In genomic region chr1:207897188-207897587, GRCh38 we compare ENCODE assay signal across 11 cellular contexts. TPM values are rescaled to one million over a fixed set of nuclear protein-coding genes. Genes with fewer than 3 reads are reported as not detected.
DNase-seq lines count a peak whose midpoint lies in the region; ATAC-seq, FAIRE-seq and TF ChIP-seq lines count a peak whose summit lies in the region.
"Had no signal": no experiment of that assay in that cellular context is flagged by ENCODE, and none has a peak within 500 bp of the region (broad histone marks: within the 10 kb centered on the region; RNA-seq: fewer than 3 reads in every experiment).

No MANE protein-coding gene starts in this region.

- BruUV-seq in HCT116 (replicated peaks; lab: Mats Ljungman, UMichigan) (no TSS peak), K562 (replicated peaks; lab: Mats Ljungman, UMichigan) (no TSS peak)

- no peak overlapping the region for H3K4me3 ChIP-seq in AG10803 (ENCODE audit: low read length)
- H3K4me3 ChIP-seq in HCT116 (replicated peaks in 1 of 2; ENCODE audit: low read depth in 1 of 2, low read length in 2 of 2), result no peak overlapping the region
- H3K4me3 ChIP-seq in K562, result no peak overlapping the region
- H3K4me3 ChIP-seq: HAP-1 had no signal

- intact Hi-C loops in HCT116 (cut with micrococcal nuclease) (loop anchor here (1.0 kb wide), 1 partner anchor 66 kb away; no protein-coding TSS in a partner anchor), K562 (cut with micrococcal nuclease) (loop anchor here (1.0 kb wide), 1 partner anchor 66 kb away; no protein-coding TSS in a partner anchor)

- no peaks in the 10 kb centered on the region for H3K9me2 ChIP-seq in HCT116 (ENCODE audit: insufficient read depth)

- POLR2A ChIA-PET in HCT116 (lab: Charles Lee) (no interaction called here), K562 (lab: Yijun Ruan, JAX) (interaction anchor here (0.6 to 1.0 kb wide), 3 partner anchors 11 to 66 kb away, joined by 3 to 5 read pairs (median 4); no protein-coding TSS in a partner anchor)

- H3K9ac ChIP-seq in HCT116 (ENCODE audit: low read length), result no peak overlapping the region
- no peak overlapping the region for H3K9ac ChIP-seq in K562 (ENCODE audit: insufficient read depth in 1 of 2, low read depth in 2 of 2, low read length in 2 of 2)

- H3K36me3 ChIP-seq in HCT116 (ENCODE audit: control insufficient read depth in 1 of 2, insufficient read depth in 2 of 2, low read length in 2 of 2) (no peaks in the 10 kb centered on the region), K562 (ENCODE audit: control insufficient read depth, insufficient read depth, low read length) (no peaks in the 10 kb centered on the region)
- H3K36me3 ChIP-seq: HAP-1 had no signal

- WGBS in K562 (ENCODE audit: insufficient coverage, low coverage, missing lambda C conversion rate), result 8% methylated on average over 2 of the region's 2 CpGs

- no peak for FAIRE-seq in K562 (lab: Jason Lieb, UNC)
- FAIRE-seq: HTR-8/SVneo had no signal

- TF ChIP-seq POLR2A in HCT116 (IDR thresholded peaks at IDR 0.05; ENCODE audit: borderline replicate concordance, extremely low read depth, insufficient read depth, insufficient read length) (no peak), K562 (conservative IDR thresholded peaks at IDR 0.05) (no peak)

- no peak overlapping the region for H2AFZ ChIP-seq in HCT116 (ENCODE audit: low read depth, low read length, poor library complexity, severe bottlenecking)
- no peak overlapping the region for H2AFZ ChIP-seq in K562 (ENCODE audit: low read depth, low read length)

- no peaks in the 10 kb centered on the region for H3K9me1 ChIP-seq in K562 (ENCODE audit: control insufficient read depth, insufficient read depth, low read length)

- H3K9me3 ChIP-seq in HCT116 (ENCODE audit: control insufficient read depth in 1 of 2, insufficient read depth in 1 of 2, low read depth in 1 of 2, low read length in 2 of 2), result no peaks in the 10 kb centered on the region
- H3K9me3 ChIP-seq in K562 (replicated peaks; ENCODE audit: control insufficient read depth, insufficient read depth, low read depth, low read length), result no peaks in the 10 kb centered on the region
- H3K9me3 ChIP-seq: HAP-1 had no signal

- RAD21 ChIA-PET in HCT116 (lab: Charles Lee; ENCODE audit: low non-redundant PET in 1 of 2, low total read pairs in 2 of 2, uncharacterized antibody in 2 of 2, unreplicated experiment in 2 of 2), result interaction anchor here in 1 of 2 experiments (1.5 kb wide), 1 partner anchor 12 kb away, joined by 3 read pairs; no protein-coding TSS in a partner anchor

- CTCF ChIA-PET in HCT116 (lab: Charles Lee), result interaction anchor here (0.8 to 5.7 kb wide), 5 partner anchors 12 to 101 kb away, joined by 3 to 69 read pairs (median 6); no protein-coding TSS in a partner anchor
- CTCF ChIA-PET in K562 (lab: Yijun Ruan, JAX; ENCODE audit: low intra/inter-chr PET ratio), result interaction anchor here (0.9 to 3.6 kb wide), 5 partner anchors 66 to 197 kb away, joined by 3 to 43 read pairs (median 4); no protein-coding TSS in a partner anchor

- 0 out of 2 replicates have a peak, but pooled peaks have one; percentile 34 for ATAC-seq in HCT116
- ATAC-seq in K562, result peak; percentile 35; the same call in 2 of the 3 replicates

- H3K79me2 ChIP-seq in HCT116 (ENCODE audit: insufficient read depth, low read length) (no peaks in the 10 kb centered on the region), K562 (ENCODE audit: control insufficient read depth, insufficient read depth, low read length) (no peaks in the 10 kb centered on the region)

- no peak for DNase-seq in AG10803 (ENCODE audit: low read depth)
- no peak for DNase-seq in HCT116 (ENCODE audit: low read depth, low spot score)
- no peak for DNase-seq in K562 (ENCODE audit: extremely low read depth in 1 of 4, low spot score in 3 of 4)
- peak; percentile 33 for DNase-seq in myocyte (ENCODE audit: low read depth)
- DNase-seq in T-helper 1 cell, result no peak
- DNase-seq in UCSD-AML1 (lab: John Stamatoyannopoulos, UW; ENCODE audit: unreplicated experiment), result no peak
- DNase-seq in NCI-H1694 (lab: John Stamatoyannopoulos, UW), result no peak
- no peak for DNase-seq in NCI-H187 (lab: John Stamatoyannopoulos, UW)
- DNase-seq: GDM1 had no signal

- no peaks in the 10 kb centered on the region for H3K27me3 ChIP-seq in HCT116 (ENCODE audit: insufficient read depth, low read length)
- no peaks in the 10 kb centered on the region for H3K27me3 ChIP-seq in K562 (ENCODE audit: control insufficient read depth in 2 of 2, insufficient read depth in 2 of 2, low read length in 2 of 2)

- no peak overlapping the region for H3K4me2 ChIP-seq in HCT116 (ENCODE audit: low read length)
- no peak overlapping the region for H3K4me2 ChIP-seq in K562 (ENCODE audit: insufficient read depth, low read length)

- H4K20me1 ChIP-seq in HCT116 (ENCODE audit: insufficient read depth) (no peaks in the 10 kb centered on the region), K562 (replicated peaks; ENCODE audit: control insufficient read depth, insufficient read depth, low read length) (no peaks in the 10 kb centered on the region)

- H3K27ac ChIP-seq in HCT116 (ENCODE audit: low read depth, low read length), result no peak overlapping the region
- no peak overlapping the region for H3K27ac ChIP-seq in K562 (ENCODE audit: extremely low read depth, low read depth, low read length)

- TF ChIP-seq RAD21 in HCT116 (IDR thresholded peaks at IDR 0.05; ENCODE audit: low read depth) (peak; percentile 60), K562 (CRISPR knock-in tag; conservative IDR thresholded peaks at IDR 0.05 in 1 of 2, IDR thresholded peaks at IDR 0.05 in 1 of 2) (peak; percentile 61 to 69)

- in situ Hi-C loops in K562 (cut with MboI), result loop anchor here (5.0 kb wide), 1 partner anchor 70 kb away; no protein-coding TSS in a partner anchor

- TF ChIP-seq CTCF in AG10803 (conservative IDR thresholded peaks at IDR 0.05; ENCODE audit: low read length) (peak; percentile 51), HCT116 (IDR thresholded peaks at IDR 0.05 in 2 of 3, conservative IDR thresholded peaks at IDR 0.05 in 1 of 3; ENCODE audit: borderline replicate concordance in 1 of 3, insufficient read depth in 1 of 3, low read depth in 2 of 3, low read length in 2 of 3) (peak; percentile 17 to 56 (median 23); a peak in 3 of 6 replicates), K562 (IDR thresholded peaks at IDR 0.05 in 2 of 3, conservative IDR thresholded peaks at IDR 0.05 in 1 of 3; ENCODE audit: insufficient read depth in 2 of 3, low read depth in 1 of 3, low read length in 3 of 3) (peak; percentile 29 to 63 (median 44); a peak in 4 of 6 replicates)

- no peaks in the 10 kb centered on the region for H3K4me1 ChIP-seq in HCT116 (ENCODE audit: control insufficient read depth in 1 of 2, insufficient read depth in 2 of 2, low read length in 2 of 2)
- peaks cover 0 to 5% of the 10 kb centered on the region in 2 experiments; a peak in 3 of 5 replicates for H3K4me1 ChIP-seq in K562 (replicated peaks in 1 of 2; ENCODE audit: control insufficient read depth in 2 of 2, insufficient read depth in 2 of 2, low read length in 2 of 2)
- H3K4me1 ChIP-seq: HAP-1 had no signal

- TF ChIP-seq EP300 in K562 (IDR thresholded peaks at IDR 0.05; ENCODE audit: low read length), result no peak

TF ChIP-seq in HCT116, 20 proteins besides CTCF, POLR2A, EP300 and RAD21:
- no peak for TF ChIP-seq ZNF274 (IDR thresholded peaks at IDR 0.05; ENCODE audit: low read depth, low read length)
- TF ChIP-seq YY1 (IDR thresholded peaks at IDR 0.05; ENCODE audit: extremely low read depth, insufficient replicate concordance, low read depth, low read length), result no peak
- no peak for TF ChIP-seq SIN3A (IDR thresholded peaks at IDR 0.05; ENCODE audit: low read depth)
- TF ChIP-seq ZFX (IDR thresholded peaks at IDR 0.05), result no peak

TF ChIP-seq in K562, 482 proteins besides CTCF, POLR2A, EP300 and RAD21 (continues in another document):
- 0 out of 2 replicates have a peak, but pooled peaks have one; percentile 33 for TF ChIP-seq SMC3 (conservative IDR thresholded peaks at IDR 0.05; ENCODE audit: insufficient read depth, low read depth, low read length)
- no peak for TF ChIP-seq ETV1 (tag; conservative IDR thresholded peaks at IDR 0.05; ENCODE audit: low read depth)
- no peak for TF ChIP-seq TBP (optimal IDR thresholded peaks at IDR 0.05; ENCODE audit: low read depth, low read length)
- no peak for TF ChIP-seq CBX2 (IDR thresholded peaks at IDR 0.05; ENCODE audit: insufficient read depth, low read length, poor library complexity, severe bottlenecking)
- no peak for TF ChIP-seq TAF7 (tag; IDR thresholded peaks at IDR 0.05)
- no peak for TF ChIP-seq FOXA1 (IDR thresholded peaks at IDR 0.05; ENCODE audit: borderline replicate concordance)

RNA-seq across cellular contexts. Expression of gene CD34, which starts 13.7 kb away (rescaled TPM):
- total RNA-seq in HCT116 (2021; ENCODE audit: unreplicated experiment) (0.07 TPM), K562 (2014; rRNA removed) (not detected in 2 replicates), K562 (2014; rRNA removed; fragmentation: Illumina TruSeq; extraction: Trizol) (not detected in 2 replicates), K562 (2015; rRNA removed; fragmentation: Illumina TruSeq; extraction: Trizol) (not detected in 2 replicates), K562 (2021) (0.13 TPM in 1 of 2 replicates, not detected in the other), myocyte (4.3 and 7.9 TPM in 2 replicates)
- not detected in 2 replicates for polyA plus RNA-seq in HCT116 (2012)
- not detected in 2 replicates for total RNA-seq in K562 (2011; cell fraction: chromatin; rRNA removed; ENCODE audit: low replicate concordance)
- not detected in 2 replicates for total RNA-seq in K562 (2011; cell fraction: nucleolus; rRNA removed)
- total RNA-seq in K562 (2011; cell fraction: nucleoplasm; rRNA removed), result not detected in 2 replicates
- polyA plus RNA-seq in K562 (2011; rRNA removed) (0.03 TPM in 1 of 2 replicates, not detected in the other), K562 (2014; fragmentation: Illumina TruSeq; extraction: Trizol) (not detected in 2 replicates), K562 (2014; fragmentation: Nextera tagmentation; extraction: Ambion mirVana) (not detected), K562 (2014; rRNA removed) (not detected in 2 replicates)
- polyA plus RNA-seq in K562 (2011; cell fraction: cytosol; rRNA removed), result not detected in 2 replicates
- polyA plus RNA-seq in K562 (2011; cell fraction: nucleus; rRNA removed), result not detected in 2 replicates
- polyA plus RNA-seq in K562 (2012), result not detected in 2 replicates
- polyA minus RNA-seq in K562 (2011; rRNA and poly(A)+ RNA removed), result 0.06 TPM in 1 of 2 replicates, not detected in the other
- polyA minus RNA-seq in K562 (2011; cell fraction: cytosol; rRNA and poly(A)+ RNA removed), result not detected in 2 replicates
- not detected in 2 replicates for polyA minus RNA-seq in K562 (2011; cell fraction: nucleus; rRNA and poly(A)+ RNA removed)
- 10.5 TPM for polyA plus RNA-seq in myocyte (2012)
